19 cellular contexts compared by ENCODE assay signal in genomic region chr15:62212746-62213145, GRCh38.
"Had no signal": no experiment of that assay in that cellular context is flagged by ENCODE, and none has a peak within 500 bp of the region (broad histone marks: within the 10 kb centered on the region; RNA-seq: fewer than 3 reads in every experiment).

No MANE protein-coding gene starts in this region.

- H3K4me3 ChIP-seq: body of pancreas, gastroesophageal sphincter, left lung, sigmoid colon, SK-N-MC, upper lobe of right lung had no signal

- H3K27ac Mint-ChIP-seq: memory B cell, nephron had no signal

- DNase-seq: activated CD4-positive, alpha-beta T cell treated with anti-CD3 and anti-CD28 coated beads, Interleukin-2, amount 50 U/mL, for 48 hours; activated effector memory CD4-positive, alpha-beta T cell treated with Interleukin-2 at 50 U/mL for 16 hours; amniotic stem cell; body of pancreas; cortex of kidney; effector CD8-positive, alpha-beta T cell; islet precursor cell; left lung; occipital lobe; sigmoid colon; stimulated activated CD4-positive, alpha-beta T cell treated with anti-CD3 and anti-CD28 coated beads, Interleukin-2, amount 100 ng/mL, for 24 hours; stimulated activated naive CD4-positive, alpha-beta T cell treated with Interleukin-2 at 50 U/mL for 16 hours; upper lobe of right lung had no signal

- H3K4me1 ChIP-seq: gastroesophageal sphincter, left lung, sigmoid colon, upper lobe of right lung had no signal

- ATAC-seq: body of pancreas, gastroesophageal sphincter, left lung, upper lobe of right lung had no signal

- H3K36me3 ChIP-seq: gastroesophageal sphincter, left lung, sigmoid colon, upper lobe of right lung had no signal

- H3K27ac ChIP-seq: body of pancreas, epithelial cell of prostate, gastroesophageal sphincter, left lung, sigmoid colon, SK-N-MC, upper lobe of right lung had no signal

- H3K4me1 Mint-ChIP-seq: memory B cell, nephron had no signal

- H3K4me3 Mint-ChIP-seq: central memory CD8-positive, alpha-beta T cell; memory B cell; nephron had no signal

- H3K27me3 ChIP-seq: body of pancreas, left lung, sigmoid colon, upper lobe of right lung had no signal
